Comparison of ENCODE assay signal across 8 cellular contexts in genomic region chr15:32651229-32651837, GRCh38. TPM values are rescaled to one million over a fixed set of nuclear protein-coding genes. Genes with fewer than 3 reads are reported as not detected.
DNase-seq lines count a peak whose midpoint lies in the region; ATAC-seq and TF ChIP-seq lines count a peak whose summit lies in the region.

No MANE protein-coding gene starts in this region.

- H3K4me1 Mint-ChIP-seq in effector memory CD8-positive, alpha-beta T cell (ENCODE audit: low read depth in 2 of 2): no peaks in the 10 kb centered on the region

- no peaks in the 10 kb centered on the region for H3K36me3 Mint-ChIP-seq in effector memory CD8-positive, alpha-beta T cell (ENCODE audit: insufficient read depth)

- H3K27me3 ChIP-seq in HAP-1 (ENCODE audit: low read depth) (no peaks in the 10 kb centered on the region), testis (no peaks in the 10 kb centered on the region)

- H3K36me3 ChIP-seq in HAP-1 (replicated peaks): no peaks in the 10 kb centered on the region
- H3K36me3 ChIP-seq in mucosa of descending colon (ENCODE audit: low read depth): no peaks in the 10 kb centered on the region
- H3K36me3 ChIP-seq in testis (ENCODE audit: low read depth, missing control alignments): no peaks in the 10 kb centered on the region

- H3K4me3 ChIP-seq in HAP-1 (no peak overlapping the region), mucosa of descending colon (no peak overlapping the region), testis (no peak overlapping the region)

- H3K9me3 Mint-ChIP-seq in effector memory CD8-positive, alpha-beta T cell: no peaks in the 10 kb centered on the region

- no peak for TF ChIP-seq POLR2A in testis (IDR thresholded peaks at IDR 0.05)

- peak; percentile 92 for TF ChIP-seq CTCF in mucosa of descending colon (IDR thresholded peaks at IDR 0.05)
- peak; percentile 54 to 86 (median 70) for TF ChIP-seq CTCF in testis (IDR thresholded peaks at IDR 0.05)

- no peak overlapping the region for H3K27ac Mint-ChIP-seq in effector memory CD8-positive, alpha-beta T cell

- in situ Hi-C loops in HAP-1 (cut with MboI; ENCODE audit: low sequenced_read_pairs): loop anchor here (10.0 to 25.0 kb wide), 2 partner anchors 343 to 486 kb away; no protein-coding TSS in a partner anchor

- H3K4me3 Mint-ChIP-seq in effector memory CD8-positive, alpha-beta T cell: no peak overlapping the region

- intact Hi-C loops in mucosa of descending colon (cut with DNase I, micrococcal nuclease): no loop called here
- intact Hi-C loops in testis (cut with DNase I; ENCODE audit: low total_unique reads): no loop called here

- H3K27me3 Mint-ChIP-seq in effector memory CD8-positive, alpha-beta T cell: no peaks in the 10 kb centered on the region

- ATAC-seq in effector memory CD8-positive, alpha-beta T cell (replicated peaks): peak; percentile 82
- ATAC-seq in mucosa of descending colon: peak; percentile 96

- WGBS in testis, 2 donors: 43 to 61% methylated on average over 5 to 6 of the region's 6 CpGs

- peak; percentile 56 for DNase-seq in SIG-M5 treated with dmso at 0.1 percent for 504 hours (lab: John Stamatoyannopoulos, UW; ENCODE audit: unreplicated experiment)
- no peak for DNase-seq in SIG-M5 (lab: John Stamatoyannopoulos, UW)
- DNase-seq in HAP-1 (ENCODE audit: low spot score in 2 of 2): peak; percentile 42 to 68
- DNase-seq in NCI-H146 (lab: John Stamatoyannopoulos, UW): peak; percentile 26
- peak; percentile 64 for DNase-seq in activated CD4-positive, alpha-beta T cell treated with anti-CD3 and anti-CD28 coated beads for 48 hours
- peak; percentile 32 to 45 (median 43) for DNase-seq in effector memory CD8-positive, alpha-beta T cell
- DNase-seq in mucosa of descending colon: peak in 2 of 3 donors; percentile 57 to 58
- peak; percentile 69 for DNase-seq in testis

- no peaks in the 10 kb centered on the region for H3K4me1 ChIP-seq in HAP-1
- no peaks in the 10 kb centered on the region for H3K4me1 ChIP-seq in mucosa of descending colon (ENCODE audit: low read depth)
- H3K4me1 ChIP-seq in testis: no peaks in the 10 kb centered on the region

- H3K27ac ChIP-seq in testis: no peak overlapping the region

- H3K9me3 ChIP-seq in HAP-1 (no peaks in the 10 kb centered on the region), mucosa of descending colon (no peaks in the 10 kb centered on the region), testis (no peaks in the 10 kb centered on the region)

RNA-seq across cellular contexts. Expression of gene SCG5, which starts 9.8 kb away (rescaled TPM):
- 1 to 10 TPM; 4.2 to 7.0 (median 5.7) TPM for total RNA-seq in mucosa of descending colon
- 10 to 100 TPM; 10.6 to 10.9 TPM for total RNA-seq in testis
- polyA plus RNA-seq in testis (ENCODE audit: insufficient read depth, low read depth, low replicate concordance): 38.3 TPM

RNA-seq across cellular contexts. Expression of gene ARHGAP11A, which starts 36.0 kb away (rescaled TPM):
- total RNA-seq in mucosa of descending colon (10 to 100 TPM in 1 of 3 donors, 1 to 10 TPM in 2; 5.6 to 23.8 (median 7.7) TPM), testis (10 to 100 TPM in 1 of 2 donors, 1 to 10 TPM in 1; 9.8 to 12.6 TPM)
- polyA plus RNA-seq in testis (ENCODE audit: insufficient read depth, low read depth, low replicate concordance): 14.8 TPM

RNA-seq across cellular contexts. Expression of gene GOLGA8N, which starts 58.1 kb away (rescaled TPM):
- 10 to 100 TPM in 1 of 3 donors, 1 to 10 TPM in 2; 3.7 to 10.5 (median 8.8) TPM for total RNA-seq in mucosa of descending colon
- 10 to 100 TPM; 26.0 to 61.0 TPM for total RNA-seq in testis
- polyA plus RNA-seq in testis (ENCODE audit: insufficient read depth, low read depth, low replicate concordance): 35.3 TPM
